Comparison of ENCODE assay signal across 29 cellular contexts in the genomic region with DNA sequence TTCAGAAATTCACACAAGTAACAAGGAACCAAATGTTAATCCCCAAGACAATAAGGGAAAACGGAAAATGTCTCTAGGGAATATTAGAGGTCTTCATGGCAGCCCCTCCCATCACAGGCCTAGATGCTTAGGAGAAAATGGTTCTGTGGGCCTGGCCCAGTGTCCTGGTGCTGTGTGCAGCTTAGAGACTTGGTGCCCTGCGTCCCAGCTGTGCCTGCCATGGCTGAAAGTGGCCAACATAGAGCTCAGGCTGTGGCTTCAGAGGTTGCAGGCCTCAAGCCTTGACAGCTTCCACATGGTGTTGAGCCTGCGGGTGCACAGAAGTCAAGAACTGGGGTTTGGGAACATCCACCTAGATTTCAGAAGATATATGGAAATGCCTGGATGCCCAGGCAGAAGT.
"Had no signal": no experiment of that assay in that cellular context is flagged by ENCODE, and none has a peak within 500 bp of the region (broad histone marks: within the 10 kb centered on the region; RNA-seq: fewer than 3 reads in every experiment).

No MANE protein-coding gene starts in this region.

- H3K4me3 ChIP-seq: colonic mucosa, coronary artery, dorsolateral prefrontal cortex, esophagus muscularis mucosa, esophagus squamous epithelium, gastrocnemius medialis, gastroesophageal sphincter, heart left ventricle, heart right ventricle had no signal

- H3K9me3 ChIP-seq: colonic mucosa, esophagus muscularis mucosa, gastrocnemius medialis, gastroesophageal sphincter, heart right ventricle had no signal

- ATAC-seq: effector memory CD8-positive, alpha-beta T cell; esophagus mucosa; foreskin keratinocyte; gastrocnemius medialis; gastroesophageal sphincter; heart left ventricle; heart right ventricle had no signal

- FAIRE-seq: colon, endometrium, endothelial cell of umbilical vein, frontal cortex had no signal

- H3K9me3 Mint-ChIP-seq: endodermal cell had no signal

- H3K27me3 ChIP-seq: colonic mucosa, dorsolateral prefrontal cortex, esophagus muscularis mucosa, esophagus squamous epithelium, foreskin keratinocyte, gastrocnemius medialis, gastroesophageal sphincter, heart left ventricle, heart right ventricle had no signal

- H3K27ac Mint-ChIP-seq: dendritic cell treated with granulocyte-macrophage colony-stimulating factor and Interleukin-4, amounts not matched to agents 40 ng/mL and 50 ng/mL, for 4 days; effector memory CD8-positive, alpha-beta T cell had no signal

- H3K4me1 Mint-ChIP-seq: endodermal cell had no signal

- H3K27me3 Mint-ChIP-seq: dendritic cell treated with granulocyte-macrophage colony-stimulating factor and Interleukin-4, amounts not matched to agents 40 ng/mL and 50 ng/mL, for 4 days; effector memory CD8-positive, alpha-beta T cell had no signal

- H3K4me3 Mint-ChIP-seq: dendritic cell treated with granulocyte-macrophage colony-stimulating factor and Interleukin-4, amounts not matched to agents 40 ng/mL and 50 ng/mL, for 4 days; effector memory CD8-positive, alpha-beta T cell; endodermal cell had no signal

- H3K36me3 ChIP-seq: colonic mucosa, esophagus muscularis mucosa, esophagus squamous epithelium, gastrocnemius medialis, gastroesophageal sphincter, heart left ventricle, heart right ventricle had no signal

- H3K27ac ChIP-seq: colonic mucosa, coronary artery, dorsolateral prefrontal cortex, epithelial cell of prostate, esophagus muscularis mucosa, esophagus squamous epithelium, foreskin keratinocyte, gastrocnemius medialis, gastroesophageal sphincter, heart left ventricle, heart right ventricle had no signal

- H3K4me1 ChIP-seq: colonic mucosa, esophagus muscularis mucosa, esophagus squamous epithelium, foreskin keratinocyte, gastrocnemius medialis, gastroesophageal sphincter, heart left ventricle, heart right ventricle had no signal

- DNase-seq: colonic mucosa; cortex of kidney; dermis blood vessel endothelial cell; dorsolateral prefrontal cortex; effector CD4-positive, alpha-beta T cell; effector CD8-positive, alpha-beta T cell; effector memory CD4-positive, alpha-beta T cell; effector memory CD8-positive, alpha-beta T cell; endodermal cell; erythroblast; esophagus squamous epithelium; foreskin fibroblast; foreskin keratinocyte; foreskin melanocyte; gastrocnemius medialis; glutamatergic neuron; head of caudate nucleus; heart right ventricle had no signal
